Comparison of ENCODE assay signal across 9 cellular contexts in genomic region chr5:139104577-139105271, GRCh38.
DNase-seq lines count a peak whose midpoint lies in the region; ATAC-seq and TF ChIP-seq lines count a peak whose summit lies in the region.
"Had no signal": no experiment of that assay in that cellular context is flagged by ENCODE, and none has a peak within 500 bp of the region (broad histone marks: within the 10 kb centered on the region; RNA-seq: fewer than 3 reads in every experiment).

No MANE protein-coding gene starts in this region.

- no peaks in the 10 kb centered on the region for H3K36me3 ChIP-seq in smooth muscle cell (ENCODE audit: low read depth)

- 68% methylated on average over 10 of the region's 10 CpGs for WGBS in smooth muscle cell (ENCODE audit: low lambda C conversion rate)

- no peak overlapping the region for H3K27ac ChIP-seq in smooth muscle cell (ENCODE audit: low read depth)

- H3F3A ChIP-seq in smooth muscle cell (ENCODE audit: low read depth) = no peaks in the 10 kb centered on the region

- no peaks in the 10 kb centered on the region for H3K27me3 ChIP-seq in smooth muscle cell (ENCODE audit: low read depth)

- peaks cover 32% of the 10 kb centered on the region for H3K4me1 ChIP-seq in smooth muscle cell (ENCODE audit: low read depth)

- H3K4me2 ChIP-seq in smooth muscle cell = peak overlapping the region; percentile 29

- H3K79me2 ChIP-seq in smooth muscle cell (ENCODE audit: low read depth) = no peaks in the 10 kb centered on the region

- DNase-seq in GOT3 (lab: John Stamatoyannopoulos, UW) (peak; percentile 53), astrocyte of the spinal cord (ENCODE audit: low read depth, low spot score) (peak; percentile 91), inferior parietal cortex (ENCODE audit: extremely low spot score) (peak; percentile 70), smooth muscle cell (lab: John Stamatoyannopoulos, UW; ENCODE audit: unreplicated experiment) (no peak), OCI-M1 (lab: John Stamatoyannopoulos, UW) (no peak)
- DNase-seq in stimulated activated naive CD4-positive, alpha-beta T cell treated with Interleukin-2 at 50 U/mL for 16 hours (lab: John Stamatoyannopoulos, UW) = no peak
- DNase-seq: activated CD4-positive, CD25-positive, alpha-beta regulatory T cell treated with anti-CD3 and anti-CD28 coated beads, Interleukin-2, amount 50 U/mL, for 72 hours had no signal

- H3K9ac ChIP-seq in smooth muscle cell (ENCODE audit: low read depth) = no peak overlapping the region

- H2AFZ ChIP-seq in smooth muscle cell (ENCODE audit: low read depth) = no peak overlapping the region

- no peak overlapping the region for H3K4me3 ChIP-seq in astrocyte of the spinal cord (ENCODE audit: low read depth, low read length)
- no peak overlapping the region for H3K4me3 ChIP-seq in smooth muscle cell

- no peaks in the 10 kb centered on the region for H3K9me3 ChIP-seq in smooth muscle cell (replicated peaks; ENCODE audit: low read depth)

- in situ Hi-C loops in astrocyte of the spinal cord (cut with HindIII; ENCODE audit: low sequenced_read_pairs) = no loop called here

- H4K20me1 ChIP-seq in smooth muscle cell (ENCODE audit: low read depth) = peaks cover 9% of the 10 kb centered on the region

- ATAC-seq in GM18858 (IDR thresholded peaks at IDR 0.05; ENCODE audit: unreplicated experiment) = no peak
- ATAC-seq in GM18873 (IDR thresholded peaks at IDR 0.05; ENCODE audit: low FRiP score, unreplicated experiment) = no peak

- TF ChIP-seq CTCF in astrocyte of the spinal cord (IDR thresholded peaks at IDR 0.05; ENCODE audit: low read depth, low read length) (no peak), smooth muscle cell (IDR thresholded peaks at IDR 0.05; ENCODE audit: borderline replicate concordance, insufficient read depth, poor library complexity, severe bottlenecking) (no peak)

Comparison
In these comparisons a context has a peak if more than half of its experiments do, and no peak if none do; other contexts are left out.
1. DNase-seq: peak in GOT3 (single experiment), astrocyte of the spinal cord (single experiment) and inferior parietal cortex (single experiment); none in smooth muscle cell (single experiment), stimulated activated naive CD4-positive, alpha-beta T cell treated with Interleukin-2 at 50 U/mL for 16 hours (single experiment) and OCI-M1 (single experiment).